Comparison of ENCODE assay signal across 8 cellular contexts in the genomic region with DNA sequence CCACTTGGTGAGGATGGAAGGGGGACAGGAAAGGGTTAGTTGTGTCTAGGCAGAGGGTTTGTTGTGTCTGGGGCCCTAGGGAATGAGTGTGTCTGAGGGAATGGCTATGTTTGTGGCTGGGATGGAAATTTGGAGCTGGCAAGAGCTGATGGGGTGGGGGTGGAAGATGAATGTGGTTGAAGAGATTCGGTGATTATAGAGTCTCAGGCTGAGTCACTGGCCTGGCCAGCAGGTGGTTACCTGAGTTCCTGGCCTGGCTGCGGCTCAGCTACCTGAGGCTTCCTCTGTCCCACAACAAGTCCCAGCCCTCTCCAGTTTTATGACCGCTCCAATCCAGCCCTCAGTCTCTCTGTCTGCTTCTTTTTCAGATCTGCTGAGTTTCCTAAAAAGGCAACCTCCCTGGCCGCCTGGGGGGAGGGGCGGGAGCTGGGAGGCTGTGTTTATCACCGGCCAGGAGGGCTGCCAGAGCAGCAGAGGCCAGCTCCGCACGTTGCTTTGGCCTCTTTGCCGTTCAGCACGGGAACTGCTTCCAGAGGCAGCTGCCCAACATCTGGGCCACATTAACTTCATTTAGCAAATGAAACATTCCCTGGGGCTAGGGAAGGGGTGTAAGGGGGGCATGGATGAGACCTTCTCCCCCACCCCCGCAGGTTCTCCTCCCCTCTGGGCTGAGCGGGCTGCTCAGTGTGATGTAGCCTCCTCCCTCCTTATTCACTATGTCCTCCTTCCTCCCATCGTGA. TPM values are rescaled to one million over a fixed set of nuclear protein-coding genes. Genes with fewer than 3 reads are reported as not detected.
A peak's percentile ranks its signal among the peaks of the same experiment; 100 is the strongest.
DNase-seq lines count a peak whose midpoint lies in the region; ATAC-seq, FAIRE-seq and TF ChIP-seq lines count a peak whose summit lies in the region.

No MANE protein-coding gene starts in this region.

- H3K9me3 Mint-ChIP-seq in nephron: no peaks in the 10 kb centered on the region

- H3K36me3 ChIP-seq in Panc1 (ENCODE audit: control insufficient read depth, insufficient read depth, low read length): no peaks in the 10 kb centered on the region

- no TSS peak for BruUV-seq in Panc1 (replicated peaks; lab: Mats Ljungman, UMichigan)

- peaks cover 18% of the 10 kb centered on the region for H3K4me1 ChIP-seq in Panc1 (ENCODE audit: control insufficient read depth, insufficient read depth, low read length)

- peaks cover 69% of the 10 kb centered on the region for H3K4me1 Mint-ChIP-seq in nephron

- H3K4me3 Mint-ChIP-seq in nephron: peak overlapping the region; percentile 56 to 66 (median 62)

- in situ Hi-C loops in Panc1 (cut with HindIII; ENCODE audit: low pct_unique_long_range_greater_than_20kb, low sequenced_read_pairs): no loop called here

- peak; percentile 77 for DNase-seq in AG09309 (ENCODE audit: low read depth)
- no peak for DNase-seq in Panc1 (ENCODE audit: low read depth, low spot score)
- DNase-seq in fibroblast of mammary gland (ENCODE audit: low read depth): peak; percentile 96
- no peak for DNase-seq in RPMI8226
- DNase-seq in GM12891 (ENCODE audit: insufficient read length, low spot score): no peak
- DNase-seq in NAMALWA (ENCODE audit: low spot score): no peak

- peak overlapping the region; percentile 10; the same call in 1 of the 2 replicates for H3K27ac ChIP-seq in Panc1 (ENCODE audit: low read length)

- intact Hi-C loops in Panc1 (cut with micrococcal nuclease; ENCODE audit: unreplicated experiment): no loop called here

- TF ChIP-seq CTCF in AG09309 (IDR thresholded peaks at IDR 0.05; ENCODE audit: control insufficient read depth, insufficient read depth, low read depth, low read length, missing control alignments): no peak
- no peak for TF ChIP-seq CTCF in Panc1 (IDR thresholded peaks at IDR 0.05)
- no peak for TF ChIP-seq CTCF in fibroblast of mammary gland (conservative IDR thresholded peaks at IDR 0.05; ENCODE audit: control insufficient read depth, insufficient read depth, low read depth, low read length)
- no peak for TF ChIP-seq CTCF in nephron (IDR thresholded peaks at IDR 0.05; ENCODE audit: unreplicated experiment in 3 of 3)

- ATAC-seq in Panc1 (no peak), GM21447 (IDR thresholded peaks at IDR 0.05; ENCODE audit: unreplicated experiment) (no peak)

- H3K27ac Mint-ChIP-seq in nephron: peak overlapping the region; percentile 94 to 99 (median 99)

- no peak for TF ChIP-seq POLR2A in GM12891 (IDR thresholded peaks at IDR 0.05; ENCODE audit: low read depth, low read length)

- CTCF ChIA-PET in Panc1 (lab: Charles Lee): no interaction called here

- no peaks in the 10 kb centered on the region for H3K27me3 ChIP-seq in Panc1 (ENCODE audit: control insufficient read depth, insufficient read depth, low read length)

- H3K36me3 Mint-ChIP-seq in nephron (ENCODE audit: low read depth): no peaks in the 10 kb centered on the region

- POLR2A ChIA-PET in Panc1 (lab: Charles Lee): no interaction called here

- H3K9me3 ChIP-seq in Panc1 (ENCODE audit: control insufficient read depth, insufficient read depth, low read depth, low read length): no peaks in the 10 kb centered on the region

- FAIRE-seq in GM12891 (lab: Jason Lieb, UNC): no peak

- no peak overlapping the region for H3K4me3 ChIP-seq in AG09309 (ENCODE audit: control insufficient read depth, low read depth, low read length)
- H3K4me3 ChIP-seq in Panc1 (ENCODE audit: low read depth in 2 of 2, low read length in 2 of 2): no peak overlapping the region
- H3K4me3 ChIP-seq in fibroblast of mammary gland (ENCODE audit: control insufficient read depth, low read depth, low read length): no peak overlapping the region

- H3K27me3 Mint-ChIP-seq in nephron (ENCODE audit: low read depth): no peaks in the 10 kb centered on the region

TF ChIP-seq in GM12891, 5 proteins besides CTCF, POLR2A, EP300 and RAD21:
- no peak for TF ChIP-seq TAF1 (IDR thresholded peaks at IDR 0.05; ENCODE audit: low read depth, low read length)
- no peak for TF ChIP-seq PAX5 (IDR thresholded peaks at IDR 0.05; ENCODE audit: insufficient read depth, low read length, severe bottlenecking)
- no peak for TF ChIP-seq SPI1 (IDR thresholded peaks at IDR 0.05; ENCODE audit: low read depth, low read length)
- no peak for TF ChIP-seq POLR2AphosphoS5 (IDR thresholded peaks at IDR 0.05; ENCODE audit: low read depth, low read length)
- TF ChIP-seq POU2F2 (IDR thresholded peaks at IDR 0.05; ENCODE audit: low read depth, low read length): no peak

RNA-seq across cellular contexts. Expression of a gene that starts 21.8 kb away (rescaled TPM):
- 17.6 TPM for total RNA-seq in Panc1 (2021; ENCODE audit: unreplicated experiment)
- polyA plus RNA-seq in Panc1 (2012; ENCODE audit: insufficient read length): 12.8 TPM
- polyA plus RNA-seq in GM12891 (2012; ENCODE audit: low read depth, missing spikeins): 0.51 TPM

RNA-seq across cellular contexts. Expression of a gene that starts 48.3 kb away (rescaled TPM):
- total RNA-seq in Panc1 (2021; ENCODE audit: unreplicated experiment): 7.1 TPM
- 3.0 TPM for polyA plus RNA-seq in Panc1 (2012; ENCODE audit: insufficient read length)
- 2.0 TPM for polyA plus RNA-seq in GM12891 (2012; ENCODE audit: low read depth, missing spikeins)

Comparison
In these comparisons a context has a peak if more than half of its experiments do, and no peak if none do; other contexts are left out.
1. DNase-seq: peak in AG09309 (single experiment) and fibroblast of mammary gland (single experiment); none in Panc1 (single experiment), RPMI8226 (single experiment), GM12891 (single experiment) and NAMALWA (single experiment).